19 cellular contexts compared by ENCODE assay signal in the genomic region with DNA sequence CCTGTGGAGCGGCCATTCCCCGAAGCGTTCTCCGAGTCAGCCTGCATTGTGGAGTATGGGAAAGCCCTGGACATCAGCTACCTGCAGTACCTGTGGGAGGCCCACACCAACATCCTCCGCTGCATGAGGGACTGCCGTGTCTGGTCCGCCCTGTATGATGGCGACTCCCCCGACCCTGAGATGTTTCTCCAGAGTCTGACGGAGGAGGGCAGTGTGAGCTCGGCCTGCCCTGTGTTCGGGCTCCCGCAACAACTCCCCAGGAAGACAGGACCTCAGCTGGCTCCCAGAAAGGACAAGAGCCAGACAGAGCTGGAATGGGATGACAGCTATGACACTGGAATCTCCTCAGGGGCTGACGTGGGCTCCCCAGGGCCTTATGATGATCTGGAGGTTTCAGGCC.
"Had no signal": no experiment of that assay in that cellular context is flagged by ENCODE, and none has a peak within 500 bp of the region (broad histone marks: within the 10 kb centered on the region; RNA-seq: fewer than 3 reads in every experiment).

No MANE protein-coding gene starts in this region.

- H3K4me1 ChIP-seq: ascending aorta, lower lobe of right lung, prostate gland, spleen, upper lobe of right lung had no signal

- H3K9me3 ChIP-seq: ascending aorta, gastrocnemius medialis, heart left ventricle, lower lobe of right lung, prostate gland, spleen, thoracic aorta, upper lobe of right lung had no signal

- H3K4me1 Mint-ChIP-seq: activated CD4-positive, alpha-beta T cell treated with anti-CD3 and anti-CD28 coated beads, Interleukin-2, amount 10 ng/mL, durations not matched to agents 7 days and 5 days; activated naive CD8-positive, alpha-beta T cell treated with anti-CD3 and anti-CD28 coated beads, Interleukin-2, amount 50 U/mL, for 24 hours had no signal

- H3K4me3 Mint-ChIP-seq: activated CD4-positive, alpha-beta T cell treated with anti-CD3 and anti-CD28 coated beads, Interleukin-2, amount 10 ng/mL, durations not matched to agents 7 days and 5 days; activated naive CD8-positive, alpha-beta T cell treated with anti-CD3 and anti-CD28 coated beads, Interleukin-2, amount 50 U/mL, for 24 hours; endodermal cell; mesothelial cell of epicardium; T-helper 17 cell had no signal

- H3K36me3 ChIP-seq: ascending aorta, gastrocnemius medialis, lower lobe of right lung, prostate gland, spleen, thoracic aorta, upper lobe of right lung had no signal

- H3K27ac Mint-ChIP-seq: activated CD4-positive, alpha-beta T cell treated with anti-CD3 and anti-CD28 coated beads, Interleukin-2, amount 10 ng/mL, durations not matched to agents 7 days and 5 days; activated naive CD8-positive, alpha-beta T cell treated with anti-CD3 and anti-CD28 coated beads, Interleukin-2, amount 50 U/mL, for 24 hours; endodermal cell; mesothelial cell of epicardium; T-helper 17 cell had no signal

- H3K27me3 Mint-ChIP-seq: activated CD4-positive, alpha-beta T cell treated with anti-CD3 and anti-CD28 coated beads, Interleukin-2, amount 10 ng/mL, durations not matched to agents 7 days and 5 days; activated naive CD8-positive, alpha-beta T cell treated with anti-CD3 and anti-CD28 coated beads, Interleukin-2, amount 50 U/mL, for 24 hours had no signal

- ATAC-seq: activated naive CD8-positive, alpha-beta T cell treated with anti-CD3 and anti-CD28 coated beads, Interleukin-2, amount 50 U/mL, for 24 hours; gastrocnemius medialis; lower lobe of right lung; sciatic nerve; T-helper 17 cell; upper lobe of right lung had no signal

- H3K4me3 ChIP-seq: ascending aorta, dorsolateral prefrontal cortex, gastrocnemius medialis, heart left ventricle, lower lobe of right lung, prostate gland, spleen, thoracic aorta, upper lobe of right lung had no signal

- H3K27me3 ChIP-seq: ascending aorta, dorsolateral prefrontal cortex, gastrocnemius medialis, heart left ventricle, spleen, upper lobe of right lung had no signal

- DNase-seq: activated CD4-positive, alpha-beta T cell treated with anti-CD3 and anti-CD28 coated beads, Interleukin-2, amount 10 ng/mL, durations not matched to agents 7 days and 5 days; activated CD4-positive, CD25-positive, alpha-beta regulatory T cell; activated CD8-positive, alpha-beta memory T cell treated with anti-CD3 and anti-CD28 coated beads for 24 hours; activated naive CD4-positive, alpha-beta T cell; activated naive CD8-positive, alpha-beta T cell treated with anti-CD3 and anti-CD28 coated beads, Interleukin-2, amount 50 U/mL, for 24 hours; dorsolateral prefrontal cortex; endodermal cell; gastrocnemius medialis; heart left ventricle; left cardiac atrium; lower lobe of right lung; spleen; T-helper 17 cell; upper lobe of right lung had no signal

- H3K27ac ChIP-seq: ascending aorta, dorsolateral prefrontal cortex, heart left ventricle, lower lobe of right lung, prostate gland, spleen, thoracic aorta, upper lobe of right lung had no signal

- H3K9me3 Mint-ChIP-seq: activated CD4-positive, alpha-beta T cell treated with anti-CD3 and anti-CD28 coated beads, Interleukin-2, amount 10 ng/mL, durations not matched to agents 7 days and 5 days; activated naive CD8-positive, alpha-beta T cell treated with anti-CD3 and anti-CD28 coated beads, Interleukin-2, amount 50 U/mL, for 24 hours; endodermal cell; mesothelial cell of epicardium had no signal
